ENCODE assay signal across 1 cellular context in the genomic region with DNA sequence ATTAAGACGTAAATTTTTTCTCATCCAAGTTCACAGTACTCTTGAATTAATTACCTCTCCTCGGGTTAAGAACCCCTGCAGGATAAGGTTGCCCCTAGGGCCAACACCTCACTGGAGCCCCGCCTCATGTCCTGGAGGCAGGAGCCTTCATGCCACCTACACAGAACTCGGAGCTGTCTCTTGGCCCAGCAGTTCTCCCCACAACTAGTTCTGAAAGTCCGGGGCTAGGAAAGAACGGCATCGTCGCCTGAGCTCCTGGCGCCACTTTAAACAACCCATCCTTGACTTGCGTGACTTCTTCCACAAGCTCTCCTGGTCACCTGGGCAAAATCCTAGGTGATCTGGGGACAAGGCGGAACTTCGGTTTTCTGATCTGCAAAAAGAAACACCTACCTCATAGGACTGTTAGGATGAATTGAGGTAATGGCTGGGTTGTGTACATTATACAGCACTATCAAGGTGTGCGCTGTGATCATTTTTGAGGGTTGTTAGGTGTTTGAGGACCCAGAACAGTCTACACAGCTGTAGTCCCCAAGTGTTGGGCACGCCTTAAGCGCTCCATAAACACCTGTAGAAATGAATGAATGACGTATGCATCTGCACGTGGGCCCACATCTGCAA.
TF ChIP-seq lines count a peak whose summit lies in the region.

No MANE protein-coding gene starts in this region.

TF ChIP-seq in HepG2, 621 proteins besides CTCF, POLR2A, EP300 and RAD21 (continued from another document):
- TF ChIP-seq, protein P1, sequence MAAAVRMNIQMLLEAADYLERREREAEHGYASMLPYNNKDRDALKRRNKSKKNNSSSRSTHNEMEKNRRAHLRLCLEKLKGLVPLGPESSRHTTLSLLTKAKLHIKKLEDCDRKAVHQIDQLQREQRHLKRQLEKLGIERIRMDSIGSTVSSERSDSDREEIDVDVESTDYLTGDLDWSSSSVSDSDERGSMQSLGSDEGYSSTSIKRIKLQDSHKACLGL (CRISPR knock-in tag; IDR thresholded peaks at IDR 0.05): no peak
- no peak for TF ChIP-seq FOXO1 (CRISPR knock-in tag; IDR thresholded peaks at IDR 0.05)
- TF ChIP-seq HNRNPUL1 (IDR thresholded peaks at IDR 0.05; ENCODE audit: low read depth, low read length): no peak
- no peak for TF ChIP-seq RARG (CRISPR knock-in tag; IDR thresholded peaks at IDR 0.05; ENCODE audit: low read depth)
- no peak for TF ChIP-seq MLXIP (CRISPR knock-in tag; IDR thresholded peaks at IDR 0.05; ENCODE audit: borderline replicate concordance)
- TF ChIP-seq ZNF350 (CRISPR knock-in tag; IDR thresholded peaks at IDR 0.05; ENCODE audit: borderline replicate concordance, low read depth): no peak
- TF ChIP-seq DPF2 (CRISPR knock-in tag; IDR thresholded peaks at IDR 0.05; ENCODE audit: borderline replicate concordance, low read depth): no peak
- TF ChIP-seq ZNF205 (CRISPR knock-in tag; IDR thresholded peaks at IDR 0.05): no peak
- no peak for TF ChIP-seq PHF8 (CRISPR knock-in tag; IDR thresholded peaks at IDR 0.05)
- no peak for TF ChIP-seq HIVEP1 (CRISPR knock-in tag; IDR thresholded peaks at IDR 0.05)
- TF ChIP-seq ZNF614 (CRISPR knock-in tag; IDR thresholded peaks at IDR 0.05; ENCODE audit: borderline replicate concordance): no peak
- TF ChIP-seq LBX2 (CRISPR knock-in tag; IDR thresholded peaks at IDR 0.05; ENCODE audit: borderline replicate concordance): no peak
- TF ChIP-seq HOXA9 (CRISPR knock-in tag; IDR thresholded peaks at IDR 0.05; ENCODE audit: borderline replicate concordance): 0 out of 2 replicates have a peak, but pooled peaks have one; percentile 1
- TF ChIP-seq, protein P2, sequence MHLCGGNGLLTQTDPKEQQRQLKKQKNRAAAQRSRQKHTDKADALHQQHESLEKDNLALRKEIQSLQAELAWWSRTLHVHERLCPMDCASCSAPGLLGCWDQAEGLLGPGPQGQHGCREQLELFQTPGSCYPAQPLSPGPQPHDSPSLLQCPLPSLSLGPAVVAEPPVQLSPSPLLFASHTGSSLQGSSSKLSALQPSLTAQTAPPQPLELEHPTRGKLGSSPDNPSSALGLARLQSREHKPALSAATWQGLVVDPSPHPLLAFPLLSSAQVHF (CRISPR knock-in tag; IDR thresholded peaks at IDR 0.05): peak; percentile 58; the same call in 1 of the 2 replicates
- peak; percentile 24 for TF ChIP-seq DBP (CRISPR knock-in tag; IDR thresholded peaks at IDR 0.05; ENCODE audit: not compliant biosample characterization)
- no peak for TF ChIP-seq ZNF713 (CRISPR knock-in tag; IDR thresholded peaks at IDR 0.05)
- TF ChIP-seq ZBTB8A (CRISPR knock-in tag; IDR thresholded peaks at IDR 0.05; ENCODE audit: borderline replicate concordance, low read depth): no peak
- TF ChIP-seq, protein P3, sequence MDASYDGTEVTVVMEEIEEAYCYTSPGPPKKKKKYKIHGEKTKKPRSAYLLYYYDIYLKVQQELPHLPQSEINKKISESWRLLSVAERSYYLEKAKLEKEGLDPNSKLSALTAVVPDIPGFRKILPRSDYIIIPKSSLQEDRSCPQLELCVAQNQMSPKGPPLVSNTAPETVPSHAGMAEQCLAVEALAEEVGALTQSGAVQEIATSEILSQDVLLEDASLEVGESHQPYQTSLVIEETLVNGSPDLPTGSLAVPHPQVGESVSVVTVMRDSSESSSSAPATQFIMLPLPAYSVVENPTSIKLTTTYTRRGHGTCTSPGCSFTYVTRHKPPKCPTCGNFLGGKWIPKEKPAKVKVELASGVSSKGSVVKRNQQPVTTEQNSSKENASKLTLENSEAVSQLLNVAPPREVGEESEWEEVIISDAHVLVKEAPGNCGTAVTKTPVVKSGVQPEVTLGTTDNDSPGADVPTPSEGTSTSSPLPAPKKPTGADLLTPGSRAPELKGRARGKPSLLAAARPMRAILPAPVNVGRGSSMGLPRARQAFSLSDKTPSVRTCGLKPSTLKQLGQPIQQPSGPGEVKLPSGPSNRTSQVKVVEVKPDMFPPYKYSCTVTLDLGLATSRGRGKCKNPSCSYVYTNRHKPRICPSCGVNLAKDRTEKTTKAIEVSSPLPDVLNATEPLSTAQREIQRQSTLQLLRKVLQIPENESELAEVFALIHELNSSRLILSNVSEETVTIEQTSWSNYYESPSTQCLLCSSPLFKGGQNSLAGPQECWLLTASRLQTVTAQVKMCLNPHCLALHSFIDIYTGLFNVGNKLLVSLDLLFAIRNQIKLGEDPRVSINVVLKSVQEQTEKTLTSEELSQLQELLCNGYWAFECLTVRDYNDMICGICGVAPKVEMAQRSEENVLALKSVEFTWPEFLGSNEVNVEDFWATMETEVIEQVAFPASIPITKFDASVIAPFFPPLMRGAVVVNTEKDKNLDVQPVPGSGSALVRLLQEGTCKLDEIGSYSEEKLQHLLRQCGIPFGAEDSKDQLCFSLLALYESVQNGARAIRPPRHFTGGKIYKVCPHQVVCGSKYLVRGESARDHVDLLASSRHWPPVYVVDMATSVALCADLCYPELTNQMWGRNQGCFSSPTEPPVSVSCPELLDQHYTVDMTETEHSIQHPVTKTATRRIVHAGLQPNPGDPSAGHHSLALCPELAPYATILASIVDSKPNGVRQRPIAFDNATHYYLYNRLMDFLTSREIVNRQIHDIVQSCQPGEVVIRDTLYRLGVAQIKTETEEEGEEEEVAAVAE (CRISPR knock-in tag; IDR thresholded peaks at IDR 0.05; ENCODE audit: borderline replicate concordance): no peak
- TF ChIP-seq, protein P4, sequence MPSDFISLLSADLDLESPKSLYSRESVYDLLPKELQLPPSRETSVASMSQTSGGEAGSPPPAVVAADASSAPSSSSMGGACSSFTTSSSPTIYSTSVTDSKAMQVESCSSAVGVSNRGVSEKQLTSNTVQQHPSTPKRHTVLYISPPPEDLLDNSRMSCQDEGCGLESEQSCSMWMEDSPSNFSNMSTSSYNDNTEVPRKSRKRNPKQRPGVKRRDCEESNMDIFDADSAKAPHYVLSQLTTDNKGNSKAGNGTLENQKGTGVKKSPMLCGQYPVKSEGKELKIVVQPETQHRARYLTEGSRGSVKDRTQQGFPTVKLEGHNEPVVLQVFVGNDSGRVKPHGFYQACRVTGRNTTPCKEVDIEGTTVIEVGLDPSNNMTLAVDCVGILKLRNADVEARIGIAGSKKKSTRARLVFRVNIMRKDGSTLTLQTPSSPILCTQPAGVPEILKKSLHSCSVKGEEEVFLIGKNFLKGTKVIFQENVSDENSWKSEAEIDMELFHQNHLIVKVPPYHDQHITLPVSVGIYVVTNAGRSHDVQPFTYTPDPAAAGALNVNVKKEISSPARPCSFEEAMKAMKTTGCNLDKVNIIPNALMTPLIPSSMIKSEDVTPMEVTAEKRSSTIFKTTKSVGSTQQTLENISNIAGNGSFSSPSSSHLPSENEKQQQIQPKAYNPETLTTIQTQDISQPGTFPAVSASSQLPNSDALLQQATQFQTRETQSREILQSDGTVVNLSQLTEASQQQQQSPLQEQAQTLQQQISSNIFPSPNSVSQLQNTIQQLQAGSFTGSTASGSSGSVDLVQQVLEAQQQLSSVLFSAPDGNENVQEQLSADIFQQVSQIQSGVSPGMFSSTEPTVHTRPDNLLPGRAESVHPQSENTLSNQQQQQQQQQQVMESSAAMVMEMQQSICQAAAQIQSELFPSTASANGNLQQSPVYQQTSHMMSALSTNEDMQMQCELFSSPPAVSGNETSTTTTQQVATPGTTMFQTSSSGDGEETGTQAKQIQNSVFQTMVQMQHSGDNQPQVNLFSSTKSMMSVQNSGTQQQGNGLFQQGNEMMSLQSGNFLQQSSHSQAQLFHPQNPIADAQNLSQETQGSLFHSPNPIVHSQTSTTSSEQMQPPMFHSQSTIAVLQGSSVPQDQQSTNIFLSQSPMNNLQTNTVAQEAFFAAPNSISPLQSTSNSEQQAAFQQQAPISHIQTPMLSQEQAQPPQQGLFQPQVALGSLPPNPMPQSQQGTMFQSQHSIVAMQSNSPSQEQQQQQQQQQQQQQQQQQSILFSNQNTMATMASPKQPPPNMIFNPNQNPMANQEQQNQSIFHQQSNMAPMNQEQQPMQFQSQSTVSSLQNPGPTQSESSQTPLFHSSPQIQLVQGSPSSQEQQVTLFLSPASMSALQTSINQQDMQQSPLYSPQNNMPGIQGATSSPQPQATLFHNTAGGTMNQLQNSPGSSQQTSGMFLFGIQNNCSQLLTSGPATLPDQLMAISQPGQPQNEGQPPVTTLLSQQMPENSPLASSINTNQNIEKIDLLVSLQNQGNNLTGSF (CRISPR knock-in tag; IDR thresholded peaks at IDR 0.05): peak; percentile 47; the same call in 1 of the 2 replicates
- no peak for TF ChIP-seq PCBP2 (optimal IDR thresholded peaks at IDR 0.05; ENCODE audit: low read depth, low read length, poor library complexity, severe bottlenecking)
- TF ChIP-seq BRD4 (CRISPR knock-in tag; IDR thresholded peaks at IDR 0.05): 0 out of 2 replicates have a peak, but pooled peaks have one; percentile 3
- TF ChIP-seq JDP2 (CRISPR knock-in tag; IDR thresholded peaks at IDR 0.05; ENCODE audit: borderline replicate concordance): no peak
- TF ChIP-seq YY1 (IDR thresholded peaks at IDR 0.05; ENCODE audit: insufficient read depth, insufficient replicate concordance, low read depth, low read length): no peak
- no peak for TF ChIP-seq TBX3 (IDR thresholded peaks at IDR 0.05; ENCODE audit: borderline replicate concordance)
TF ChIP-seq in HepG2: peak in this region for 6.
